Comparison of ENCODE assay signal across 2 cellular contexts in the genomic region with DNA sequence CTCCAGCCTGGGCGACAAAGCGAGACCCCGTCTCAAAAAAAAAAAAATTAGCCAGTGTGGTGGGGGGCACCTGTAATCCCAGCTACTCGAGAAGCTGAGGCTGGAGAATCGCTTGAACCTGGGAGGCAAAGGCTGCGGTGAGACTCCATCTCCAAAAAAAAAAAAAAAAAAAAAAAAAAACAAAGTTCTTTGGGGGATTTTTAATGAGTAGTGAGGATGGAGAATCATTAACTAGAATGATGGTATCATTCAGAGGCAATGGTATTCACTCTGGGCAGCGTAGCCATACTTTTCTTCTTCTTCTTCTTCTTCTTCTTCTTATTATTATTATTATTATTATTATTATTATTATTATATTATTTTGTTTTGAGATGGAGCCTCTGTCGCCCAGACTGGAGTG. TPM values are rescaled to one million over a fixed set of nuclear protein-coding genes. Genes with fewer than 3 reads are reported as not detected.
"Had no signal": no experiment of that assay in that cellular context is flagged by ENCODE, and none has a peak within 500 bp of the region (broad histone marks: within the 10 kb centered on the region; RNA-seq: fewer than 3 reads in every experiment).

No MANE protein-coding gene starts in this region.

RNA-seq across cellular contexts. Expression of a gene that starts 42.0 kb away (rescaled TPM):
- total RNA-seq: ascending aorta had no signal
- polyA plus RNA-seq: cardiac muscle cell had no signal
